26 cellular contexts compared by ENCODE assay signal in the genomic region with DNA sequence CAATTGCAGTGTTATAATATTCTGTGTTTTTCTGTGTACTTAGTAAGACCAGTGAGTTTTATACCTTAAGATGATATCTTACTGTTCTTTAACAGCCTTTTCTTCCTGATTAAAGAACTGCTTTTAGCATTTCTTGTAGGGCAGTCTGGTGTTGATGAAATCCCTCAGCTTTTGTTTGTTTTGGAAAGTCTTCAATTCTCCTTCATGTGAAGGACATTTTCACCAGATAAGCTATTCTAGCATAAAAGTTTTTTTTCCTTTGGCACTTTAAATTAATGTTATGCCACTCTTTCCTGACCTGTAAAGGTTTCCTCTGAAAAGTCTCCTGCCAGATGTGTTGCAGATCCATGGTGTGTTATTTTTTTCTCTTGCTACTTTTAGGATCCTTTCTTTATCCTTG.
A peak's percentile ranks its signal among the peaks of the same experiment; 100 is the strongest.
DNase-seq lines count a peak whose midpoint lies in the region; FAIRE-seq and TF ChIP-seq lines count a peak whose summit lies in the region.
"Had no signal": no experiment of that assay in that cellular context is flagged by ENCODE, and none has a peak within 500 bp of the region (broad histone marks: within the 10 kb centered on the region; RNA-seq: fewer than 3 reads in every experiment).

No MANE protein-coding gene starts in this region.

- H3K4me1 ChIP-seq in Caco-2 = peaks cover 19% of the 10 kb centered on the region
- H3K4me1 ChIP-seq in astrocyte (ENCODE audit: insufficient read depth, low read length) = peaks cover 14% of the 10 kb centered on the region
- no peaks in the 10 kb centered on the region for H3K4me1 ChIP-seq in fibroblast of lung (ENCODE audit: control insufficient read depth, extremely low read depth, insufficient read depth, low read length)
- H3K4me1 ChIP-seq in neural progenitor cell = no peaks in the 10 kb centered on the region
- H3K4me1 ChIP-seq: BE2C, right atrium auricular region had no signal

- DNase-seq in Caco-2 (no peak), astrocyte (ENCODE audit: low read depth) (peak; percentile 82), fibroblast of lung (ENCODE audit: low read depth in 2 of 2) (peak; percentile 38 to 88), myocyte (ENCODE audit: low read depth) (peak; percentile 8), HuH-7 (ENCODE audit: low spot score) (no peak), neural progenitor cell (ENCODE audit: low spot score) (no peak), NCI-H2227 (lab: John Stamatoyannopoulos, UW; ENCODE audit: unreplicated experiment) (no peak)
- no peak for DNase-seq in activated T-helper 1 cell treated with anti-CD3 and anti-CD28 coated beads, Interleukin-12 subunit alpha, Interleukin-12 subunit beta, Interleukin-2, Interleukin-4 antibody, amounts not matched to agents 30 ng/mL and 10 ng/mL and 1 ng/mL, durations not matched to agents 14 hours and 24 hours and 36 hours (ENCODE audit: low spot score)
- DNase-seq: activated CD4-positive, alpha-beta memory T cell treated with anti-CD3 and anti-CD28 coated beads, Interleukin-2, amount 10 ng/mL, durations not matched to agents 7 days and 5 days; activated naive CD4-positive, alpha-beta T cell treated with anti-CD3 and anti-CD28 coated beads for 36 hours; activated T-cell treated with anti-CD3 and anti-CD28 coated beads for 4 hours; BE2C; DND-41; glutamatergic neuron; KBM-7; left colon; NCI-H187 treated with DMSO at 0.1 percent for 48 hours; NCI-H446 treated with DMSO at 0.1 percent for 48 hours; RPMI8226; SK-N-SH; substantia nigra had no signal

- H3K27me3 ChIP-seq in Caco-2 (replicated peaks; ENCODE audit: control insufficient read depth, insufficient read depth, low read length) (no peaks in the 10 kb centered on the region), astrocyte (ENCODE audit: insufficient read depth, low read length) (no peaks in the 10 kb centered on the region), fibroblast of lung (ENCODE audit: control insufficient read depth, insufficient read depth, low read length) (no peaks in the 10 kb centered on the region), neural progenitor cell (no peaks in the 10 kb centered on the region)
- H3K27me3 ChIP-seq: BE2C, right atrium auricular region had no signal

- H4K20me1 ChIP-seq in astrocyte (ENCODE audit: insufficient read depth, low read length) (no peaks in the 10 kb centered on the region), fibroblast of lung (ENCODE audit: control insufficient read depth, extremely low read depth, insufficient read depth, low read length) (no peaks in the 10 kb centered on the region), neural progenitor cell (ENCODE audit: low read depth) (no peaks in the 10 kb centered on the region)

- H3K9ac ChIP-seq in astrocyte (ENCODE audit: low read length) (peak overlapping the region; percentile 38), fibroblast of lung (ENCODE audit: insufficient read depth, low read length) (no peak overlapping the region), neural progenitor cell (no peak overlapping the region)
- H3K9ac ChIP-seq: SK-N-SH had no signal

- H3K9me3 ChIP-seq in Caco-2 (peaks cover 38% of the 10 kb centered on the region), astrocyte (ENCODE audit: insufficient read depth, low read depth, low read length) (no peaks in the 10 kb centered on the region), fibroblast of lung (ENCODE audit: control insufficient read depth, insufficient read depth, low read depth, low read length) (no peaks in the 10 kb centered on the region), neural progenitor cell (ENCODE audit: low read depth) (no peaks in the 10 kb centered on the region)
- H3K9me3 ChIP-seq: BE2C had no signal

- H3K4me3 Mint-ChIP-seq in Caco-2 (ENCODE audit: unreplicated experiment) (no peak overlapping the region), astrocyte (ENCODE audit: unreplicated experiment) (no peak overlapping the region), neural progenitor cell (no peak overlapping the region)
- no peak overlapping the region for H3K4me3 Mint-ChIP-seq in activated T-helper 1 cell treated with anti-CD3 and anti-CD28 coated beads, Interleukin-12 subunit alpha, Interleukin-12 subunit beta, Interleukin-2, Interleukin-4 antibody, amounts not matched to agents 30 ng/mL and 10 ng/mL and 1 ng/mL, durations not matched to agents 14 hours and 24 hours and 36 hours
- H3K4me3 Mint-ChIP-seq: activated CD4-positive, alpha-beta memory T cell treated with anti-CD3 and anti-CD28 coated beads, Interleukin-2, amount 10 ng/mL, durations not matched to agents 7 days and 5 days; activated naive CD4-positive, alpha-beta T cell treated with anti-CD3 and anti-CD28 coated beads for 36 hours; dendritic cell treated with granulocyte-macrophage colony-stimulating factor and Interleukin-4, amounts not matched to agents 40 ng/mL and 50 ng/mL, for 4 days; T-helper 2 cell treated with Interferon-gamma antibody and Interleukin-4, amounts not matched to agents 5 μg/mL and 100 μg/mL, for 36 hours had no signal

- H3K27ac Mint-ChIP-seq in Caco-2 (ENCODE audit: unreplicated experiment) = peak overlapping the region; percentile 49
- peak overlapping the region; percentile 100 for H3K27ac Mint-ChIP-seq in astrocyte (ENCODE audit: unreplicated experiment)
- no peak overlapping the region for H3K27ac Mint-ChIP-seq in neural progenitor cell
- no peak overlapping the region for H3K27ac Mint-ChIP-seq in activated T-helper 1 cell treated with anti-CD3 and anti-CD28 coated beads, Interleukin-12 subunit alpha, Interleukin-12 subunit beta, Interleukin-2, Interleukin-4 antibody, amounts not matched to agents 30 ng/mL and 10 ng/mL and 1 ng/mL, durations not matched to agents 14 hours and 24 hours and 36 hours
- H3K27ac Mint-ChIP-seq: activated CD4-positive, alpha-beta memory T cell treated with anti-CD3 and anti-CD28 coated beads, Interleukin-2, amount 10 ng/mL, durations not matched to agents 7 days and 5 days; activated naive CD4-positive, alpha-beta T cell treated with anti-CD3 and anti-CD28 coated beads for 36 hours; dendritic cell treated with granulocyte-macrophage colony-stimulating factor and Interleukin-4, amounts not matched to agents 40 ng/mL and 50 ng/mL, for 4 days; T-helper 2 cell treated with Interferon-gamma antibody and Interleukin-4, amounts not matched to agents 5 μg/mL and 100 μg/mL, for 36 hours had no signal

- H3F3A ChIP-seq in neural progenitor cell (ENCODE audit: low read depth) = no peaks in the 10 kb centered on the region

- POLR2A ChIA-PET in Caco-2 (lab: Charles Lee) = no interaction called here

- TF ChIP-seq CTCF in Caco-2 (IDR thresholded peaks at IDR 0.05; ENCODE audit: insufficient read depth in 1 of 2, low read depth in 1 of 2, low read length in 1 of 2, severe bottlenecking in 1 of 2, unreplicated experiment in 1 of 2) (no peak), astrocyte (IDR thresholded peaks at IDR 0.05; ENCODE audit: insufficient read depth, low read depth, low read length) (no peak), fibroblast of lung (conservative IDR thresholded peaks at IDR 0.05 in 1 of 2, IDR thresholded peaks at IDR 0.05 in 1 of 2; ENCODE audit: low read depth in 1 of 2, low read length in 2 of 2) (no peak), neural progenitor cell (IDR thresholded peaks at IDR 0.05) (no peak)

- H3K27me3 Mint-ChIP-seq in Caco-2 (ENCODE audit: insufficient read depth, unreplicated experiment) = no peaks in the 10 kb centered on the region
- no peaks in the 10 kb centered on the region for H3K27me3 Mint-ChIP-seq in astrocyte (ENCODE audit: low read depth, unreplicated experiment)
- H3K27me3 Mint-ChIP-seq in neural progenitor cell (ENCODE audit: insufficient read depth, low read depth) = no peaks in the 10 kb centered on the region
- no peaks in the 10 kb centered on the region for H3K27me3 Mint-ChIP-seq in activated T-helper 1 cell treated with anti-CD3 and anti-CD28 coated beads, Interleukin-12 subunit alpha, Interleukin-12 subunit beta, Interleukin-2, Interleukin-4 antibody, amounts not matched to agents 30 ng/mL and 10 ng/mL and 1 ng/mL, durations not matched to agents 14 hours and 24 hours and 36 hours (ENCODE audit: insufficient read depth)
- H3K27me3 Mint-ChIP-seq: activated CD4-positive, alpha-beta memory T cell treated with anti-CD3 and anti-CD28 coated beads, Interleukin-2, amount 10 ng/mL, durations not matched to agents 7 days and 5 days; dendritic cell treated with granulocyte-macrophage colony-stimulating factor and Interleukin-4, amounts not matched to agents 40 ng/mL and 50 ng/mL, for 4 days had no signal

- no peak overlapping the region for H2AFZ ChIP-seq in astrocyte (ENCODE audit: low read depth, low read length)
- no peak overlapping the region for H2AFZ ChIP-seq in fibroblast of lung (ENCODE audit: low read length)
- H2AFZ ChIP-seq in neural progenitor cell (replicated peaks) = no peak overlapping the region

- intact Hi-C loops in Caco-2 (cut with micrococcal nuclease; ENCODE audit: unreplicated experiment) = no loop called here
- intact Hi-C loops in activated T-helper 1 cell treated with anti-CD3 and anti-CD28 coated beads, Interleukin-12 subunit alpha, Interleukin-12 subunit beta, Interleukin-2, Interleukin-4 antibody, amounts not matched to agents 30 ng/mL and 10 ng/mL and 1 ng/mL, durations not matched to agents 14 hours and 24 hours and 36 hours (cut with micrococcal nuclease) = no loop called here

- H3K4me2 ChIP-seq in astrocyte (ENCODE audit: low read length) (peak overlapping the region; percentile 27), fibroblast of lung (ENCODE audit: extremely low read depth, insufficient read depth, low read length) (no peak overlapping the region), neural progenitor cell (no peak overlapping the region)
- H3K4me2 ChIP-seq: SK-N-SH had no signal

- H3K27ac ChIP-seq in astrocyte (ENCODE audit: low read depth, low read length) (peak overlapping the region; percentile 86), fibroblast of lung (ENCODE audit: insufficient read depth, low read length) (no peak overlapping the region), neural progenitor cell (no peak overlapping the region)
- H3K27ac ChIP-seq: right atrium auricular region had no signal

- no peaks in the 10 kb centered on the region for H3K79me2 ChIP-seq in astrocyte (ENCODE audit: insufficient read depth, low read length)
- H3K79me2 ChIP-seq in fibroblast of lung (ENCODE audit: control insufficient read depth, insufficient read depth, low read length) = no peaks in the 10 kb centered on the region
- H3K79me2 ChIP-seq in neural progenitor cell (ENCODE audit: low read depth) = no peaks in the 10 kb centered on the region

- H3K4me1 Mint-ChIP-seq in Caco-2 (ENCODE audit: low read depth, unreplicated experiment) (peaks cover 17% of the 10 kb centered on the region), astrocyte (ENCODE audit: low read depth, unreplicated experiment) (peaks cover 30% of the 10 kb centered on the region), neural progenitor cell (no peaks in the 10 kb centered on the region)
- H3K4me1 Mint-ChIP-seq in activated T-helper 1 cell treated with anti-CD3 and anti-CD28 coated beads, Interleukin-12 subunit alpha, Interleukin-12 subunit beta, Interleukin-2, Interleukin-4 antibody, amounts not matched to agents 30 ng/mL and 10 ng/mL and 1 ng/mL, durations not matched to agents 14 hours and 24 hours and 36 hours (ENCODE audit: low read depth) = no peaks in the 10 kb centered on the region
- H3K4me1 Mint-ChIP-seq: activated CD4-positive, alpha-beta memory T cell treated with anti-CD3 and anti-CD28 coated beads, Interleukin-2, amount 10 ng/mL, durations not matched to agents 7 days and 5 days had no signal

- CTCF ChIA-PET in Caco-2 (lab: Charles Lee) = no interaction called here

- H3K4me3 ChIP-seq in Caco-2 (ENCODE audit: low read depth, low read length) = no peak overlapping the region
- H3K4me3 ChIP-seq in astrocyte (ENCODE audit: insufficient read depth, low read depth, low read length) = no peak overlapping the region
- H3K4me3 ChIP-seq in fibroblast of lung (replicated peaks in 1 of 4; ENCODE audit: control extremely low read depth in 1 of 4, insufficient read depth in 1 of 4, low read depth in 3 of 4, low read length in 4 of 4) = no peak overlapping the region
- H3K4me3 ChIP-seq in neural progenitor cell = no peak overlapping the region
- H3K4me3 ChIP-seq: right atrium auricular region had no signal

- peaks cover 61% of the 10 kb centered on the region for H3K9me3 Mint-ChIP-seq in Caco-2 (ENCODE audit: unreplicated experiment)
- peaks cover 8% of the 10 kb centered on the region for H3K9me3 Mint-ChIP-seq in astrocyte (ENCODE audit: unreplicated experiment)
- H3K9me3 Mint-ChIP-seq in neural progenitor cell = peaks cover 44% of the 10 kb centered on the region
- H3K9me3 Mint-ChIP-seq in activated T-helper 1 cell treated with anti-CD3 and anti-CD28 coated beads, Interleukin-12 subunit alpha, Interleukin-12 subunit beta, Interleukin-2, Interleukin-4 antibody, amounts not matched to agents 30 ng/mL and 10 ng/mL and 1 ng/mL, durations not matched to agents 14 hours and 24 hours and 36 hours = peaks cover 17% of the 10 kb centered on the region

- H3K36me3 ChIP-seq in Caco-2 (ENCODE audit: control insufficient read depth, insufficient read depth, low read length) (no peaks in the 10 kb centered on the region), astrocyte (ENCODE audit: insufficient read depth, low read length) (no peaks in the 10 kb centered on the region), fibroblast of lung (ENCODE audit: control insufficient read depth, insufficient read depth, low read length) (no peaks in the 10 kb centered on the region), neural progenitor cell (peaks cover 9% of the 10 kb centered on the region)
- H3K36me3 ChIP-seq: BE2C, right atrium auricular region had no signal

- no TSS peak for BruUV-seq in Caco-2 (replicated peaks; lab: Mats Ljungman, UMichigan)

- peak; percentile 59 for FAIRE-seq in astrocyte (lab: Jason Lieb, UNC)
- FAIRE-seq: A204.1, H1 had no signal

- H3K36me3 Mint-ChIP-seq in Caco-2 (ENCODE audit: insufficient read depth, unreplicated experiment) (peaks cover 5% of the 10 kb centered on the region), astrocyte (ENCODE audit: low read depth, unreplicated experiment) (peaks cover 2% of the 10 kb centered on the region), neural progenitor cell (no peaks in the 10 kb centered on the region)
- no peaks in the 10 kb centered on the region for H3K36me3 Mint-ChIP-seq in activated T-helper 1 cell treated with anti-CD3 and anti-CD28 coated beads, Interleukin-12 subunit alpha, Interleukin-12 subunit beta, Interleukin-2, Interleukin-4 antibody, amounts not matched to agents 30 ng/mL and 10 ng/mL and 1 ng/mL, durations not matched to agents 14 hours and 24 hours and 36 hours (ENCODE audit: low read depth)

Comparison
In these comparisons a context has a peak if more than half of its experiments do, and no peak if none do; other contexts are left out.
1. DNase-seq: peak in astrocyte (single experiment), fibroblast of lung (2 of 2) and myocyte (single experiment); none in Caco-2 (0 of 2), HuH-7 (single experiment), neural progenitor cell (single experiment), NCI-H2227 (single experiment) and activated T-helper 1 cell treated with anti-CD3 and anti-CD28 coated beads, Interleukin-12 subunit alpha, Interleukin-12 subunit beta, Interleukin-2, Interleukin-4 antibody, amounts not matched to agents 30 ng/mL and 10 ng/mL and 1 ng/mL, durations not matched to agents 14 hours and 24 hours and 36 hours (single experiment).
2. H3K27ac Mint-ChIP-seq: peak in Caco-2 (single experiment) and astrocyte (single experiment); none in neural progenitor cell (single experiment) and activated T-helper 1 cell treated with anti-CD3 and anti-CD28 coated beads, Interleukin-12 subunit alpha, Interleukin-12 subunit beta, Interleukin-2, Interleukin-4 antibody, amounts not matched to agents 30 ng/mL and 10 ng/mL and 1 ng/mL, durations not matched to agents 14 hours and 24 hours and 36 hours (single experiment).